ENCODE assay signal across 31 cellular contexts in the genomic region with DNA sequence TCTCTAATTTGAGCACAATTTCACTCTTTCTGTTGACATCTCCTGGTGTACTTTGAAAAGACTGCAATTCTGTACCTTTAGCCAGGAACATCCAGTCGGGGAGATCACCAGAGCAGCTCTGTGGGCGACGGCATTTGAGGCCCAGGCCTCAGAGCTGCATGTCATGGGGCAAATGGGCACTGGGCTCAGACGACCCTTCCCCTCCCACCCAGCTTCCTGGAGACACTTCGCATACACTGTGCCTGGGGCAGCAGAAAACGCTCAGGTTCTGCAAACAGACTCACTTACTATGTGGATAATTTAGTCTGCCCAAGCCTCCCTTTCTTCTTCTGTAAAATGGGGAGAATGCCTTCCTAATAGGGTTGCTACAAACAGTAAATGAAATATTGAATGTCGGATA.
"Had no signal": no experiment of that assay in that cellular context is flagged by ENCODE, and none has a peak within 500 bp of the region (broad histone marks: within the 10 kb centered on the region; RNA-seq: fewer than 3 reads in every experiment).

No MANE protein-coding gene starts in this region.

- H3K36me3 ChIP-seq: brain microvascular endothelial cell, Peyer's patch, SJSA1 had no signal

- DNase-seq: activated CD4-positive, alpha-beta T cell treated with anti-CD3 and anti-CD28 coated beads, Interleukin-2, amount 10 ng/mL, durations not matched to agents 24 days and 14 days; activated CD4-positive, alpha-beta T cell treated with anti-CD3 and anti-CD28 coated beads, Interleukin-2, amount 50 U/mL, for 4 hours; activated CD8-positive, alpha-beta T cell treated with anti-CD3 and anti-CD28 coated beads for 36 hours; activated naive CD4-positive, alpha-beta T cell treated with anti-CD3 and anti-CD28 coated beads, Interleukin-2, amount 10 ng/mL, durations not matched to agents 7 days and 5 days; activated naive CD8-positive, alpha-beta T cell treated with anti-CD3 and anti-CD28 coated beads, Interleukin-2, amount 50 U/mL, for 24 hours; activated T-cell treated with anti-CD3 and anti-CD28 coated beads, Interleukin-2, amount 50 U/mL, for 1 hour; anterior cingulate cortex; brain microvascular endothelial cell; NCI-H1092 treated with DMSO at 0.1 percent for 48 hours; NCI-H1417; NCI-H146; NCI-H187; NCI-H2029 treated with DMSO at 0.1 percent for 48 hours; NCI-H2107; NCI-H2171; NCI-H510A; NCI-H526; NCI-H748 treated with DMSO at 0.1 percent for 48 hours; NK-92 treated with Interleukin-12 subunit alpha and Interleukin-12 subunit beta, amount 100 ng/mL, for 24 hours; PC-3; Peyer's patch; RPMI8226; SHP77 treated with DMSO at 0.1 percent for 48 hours; SK-N-SH had no signal

- H3K9me3 ChIP-seq: Peyer's patch, SJSA1 had no signal

- H3K4me2 ChIP-seq: SK-N-SH had no signal

- H3K4me3 Mint-ChIP-seq: activated CD4-positive, alpha-beta T cell treated with anti-CD3 and anti-CD28 coated beads, Interleukin-2, amount 10 ng/mL, durations not matched to agents 24 days and 14 days; activated CD8-positive, alpha-beta T cell treated with anti-CD3 and anti-CD28 coated beads for 36 hours; activated naive CD4-positive, alpha-beta T cell treated with anti-CD3 and anti-CD28 coated beads, Interleukin-2, amount 10 ng/mL, durations not matched to agents 7 days and 5 days; activated naive CD8-positive, alpha-beta T cell; activated naive CD8-positive, alpha-beta T cell treated with anti-CD3 and anti-CD28 coated beads, Interleukin-2, amount 50 U/mL, for 24 hours; T-helper 1 cell treated with Interleukin-12 subunit alpha and Interleukin-12 subunit beta and Interleukin-4 antibody, amounts not matched to agents 30 μg/mL and 1 μg/mL, for 36 hours; T-helper 2 cell treated with Interferon-gamma antibody and Interleukin-4, amounts not matched to agents 5 μg/mL and 100 μg/mL, for 36 hours had no signal

- FAIRE-seq: K562, TTC549 had no signal

- H3K36me3 Mint-ChIP-seq: activated naive CD4-positive, alpha-beta T cell treated with anti-CD3 and anti-CD28 coated beads, Interleukin-2, amount 10 ng/mL, durations not matched to agents 7 days and 5 days; activated naive CD8-positive, alpha-beta T cell had no signal

- H3K27ac Mint-ChIP-seq: activated CD4-positive, alpha-beta T cell treated with anti-CD3 and anti-CD28 coated beads, Interleukin-2, amount 10 ng/mL, durations not matched to agents 24 days and 14 days; activated CD8-positive, alpha-beta T cell treated with anti-CD3 and anti-CD28 coated beads for 36 hours; activated naive CD4-positive, alpha-beta T cell treated with anti-CD3 and anti-CD28 coated beads, Interleukin-2, amount 10 ng/mL, durations not matched to agents 7 days and 5 days; activated naive CD8-positive, alpha-beta T cell; activated naive CD8-positive, alpha-beta T cell treated with anti-CD3 and anti-CD28 coated beads, Interleukin-2, amount 50 U/mL, for 24 hours; activated T-helper 2 cell treated with anti-CD3 and anti-CD28 coated beads, Interferon-gamma antibody, Interleukin-2, Interleukin-4, amounts not matched to agents 10 μg/mL and 5 μg/mL and 100 μg/mL, durations not matched to agents 14 hours and 24 hours and 36 hours; T-helper 1 cell treated with Interleukin-12 subunit alpha and Interleukin-12 subunit beta and Interleukin-4 antibody, amounts not matched to agents 30 μg/mL and 1 μg/mL, for 36 hours; T-helper 2 cell treated with Interferon-gamma antibody and Interleukin-4, amounts not matched to agents 5 μg/mL and 100 μg/mL, for 36 hours had no signal

- H3K9ac ChIP-seq: SK-N-SH had no signal

- H3K27me3 ChIP-seq: brain microvascular endothelial cell, Peyer's patch, SJSA1 had no signal

- H3K27ac ChIP-seq: brain microvascular endothelial cell, Peyer's patch, SJSA1 had no signal

- H3K4me1 Mint-ChIP-seq: activated CD4-positive, alpha-beta T cell treated with anti-CD3 and anti-CD28 coated beads, Interleukin-2, amount 10 ng/mL, durations not matched to agents 24 days and 14 days; activated naive CD4-positive, alpha-beta T cell treated with anti-CD3 and anti-CD28 coated beads, Interleukin-2, amount 10 ng/mL, durations not matched to agents 7 days and 5 days; activated naive CD8-positive, alpha-beta T cell treated with anti-CD3 and anti-CD28 coated beads, Interleukin-2, amount 50 U/mL, for 24 hours had no signal

- H3K9me3 Mint-ChIP-seq: activated CD4-positive, alpha-beta T cell treated with anti-CD3 and anti-CD28 coated beads, Interleukin-2, amount 10 ng/mL, durations not matched to agents 24 days and 14 days; activated CD8-positive, alpha-beta T cell treated with anti-CD3 and anti-CD28 coated beads for 36 hours; activated naive CD4-positive, alpha-beta T cell treated with anti-CD3 and anti-CD28 coated beads, Interleukin-2, amount 10 ng/mL, durations not matched to agents 7 days and 5 days; activated naive CD8-positive, alpha-beta T cell treated with anti-CD3 and anti-CD28 coated beads, Interleukin-2, amount 50 U/mL, for 24 hours; activated T-helper 2 cell treated with anti-CD3 and anti-CD28 coated beads, Interferon-gamma antibody, Interleukin-2, Interleukin-4, amounts not matched to agents 10 μg/mL and 5 μg/mL and 100 μg/mL, durations not matched to agents 14 hours and 24 hours and 36 hours; T-helper 1 cell treated with Interleukin-12 subunit alpha and Interleukin-12 subunit beta and Interleukin-4 antibody, amounts not matched to agents 30 μg/mL and 1 μg/mL, for 36 hours; T-helper 2 cell treated with Interferon-gamma antibody and Interleukin-4, amounts not matched to agents 5 μg/mL and 100 μg/mL, for 36 hours had no signal

- H3K4me1 ChIP-seq: Peyer's patch, SJSA1 had no signal

- H3K4me3 ChIP-seq: K562, Peyer's patch, SJSA1 had no signal

- H3K27me3 Mint-ChIP-seq: activated CD8-positive, alpha-beta T cell treated with anti-CD3 and anti-CD28 coated beads for 36 hours; activated naive CD8-positive, alpha-beta T cell treated with anti-CD3 and anti-CD28 coated beads, Interleukin-2, amount 50 U/mL, for 24 hours had no signal

- ATAC-seq: activated CD8-positive, alpha-beta T cell treated with anti-CD3 and anti-CD28 coated beads for 36 hours; activated naive CD8-positive, alpha-beta T cell treated with anti-CD3 and anti-CD28 coated beads, Interleukin-2, amount 50 U/mL, for 24 hours; K562; PC-3 had no signal
